9 cellular contexts compared by ENCODE assay signal in genomic region chr1:151325646-151326429, GRCh38. TPM values are rescaled to one million over a fixed set of nuclear protein-coding genes. Genes with fewer than 3 reads are reported as not detected.
DNase-seq lines count a peak whose midpoint lies in the region; ATAC-seq and TF ChIP-seq lines count a peak whose summit lies in the region.
"Had no signal": no experiment of that assay in that cellular context is flagged by ENCODE, and none has a peak within 500 bp of the region (broad histone marks: within the 10 kb centered on the region; RNA-seq: fewer than 3 reads in every experiment).

No MANE protein-coding gene starts in this region.

- H3K4me3 Mint-ChIP-seq in CD14-positive monocyte (peak overlapping the region; percentile 89 to 99), chondrocyte (ENCODE audit: unreplicated experiment) (peak overlapping the region; percentile 92), nephron progenitor cell (peak overlapping the region; percentile 96)

- H3K36me3 Mint-ChIP-seq in CD14-positive monocyte = peaks cover 29 to 41% of the 10 kb centered on the region in 2 donors
- H3K36me3 Mint-ChIP-seq in chondrocyte (ENCODE audit: low read depth) = peaks cover 6% of the 10 kb centered on the region
- H3K36me3 Mint-ChIP-seq in nephron progenitor cell (ENCODE audit: low read depth) = peaks cover 32% of the 10 kb centered on the region

- no peak for ATAC-seq in activated CD4-positive, CD25-positive, alpha-beta regulatory T cell treated with anti-CD3 and anti-CD28 coated beads, Interleukin-2, amount 50 U/mL, for 24 hours
- no peak for ATAC-seq in HG03432 (IDR thresholded peaks at IDR 0.05; ENCODE audit: unreplicated experiment)

- H3K9me3 Mint-ChIP-seq in CD14-positive monocyte = peaks cover 0 to 2% (median 0%) of the 10 kb centered on the region in 7 donors
- H3K9me3 Mint-ChIP-seq in chondrocyte (ENCODE audit: low read depth) = no peaks in the 10 kb centered on the region
- no peaks in the 10 kb centered on the region for H3K9me3 Mint-ChIP-seq in nephron progenitor cell

- peak overlapping the region; percentile 95 to 100 (median 97) for H3K27ac Mint-ChIP-seq in CD14-positive monocyte
- peak overlapping the region; percentile 100 for H3K27ac Mint-ChIP-seq in chondrocyte (ENCODE audit: unreplicated experiment)
- H3K27ac Mint-ChIP-seq in nephron progenitor cell = peak overlapping the region; percentile 97

- no peak for DNase-seq in CD14-positive monocyte (ENCODE audit: low spot score)
- DNase-seq in M059J (ENCODE audit: low read depth) = peak; percentile 92
- no peak for DNase-seq in chondrocyte (ENCODE audit: low spot score)
- DNase-seq in nephron progenitor cell = peak; percentile 19
- DNase-seq in NCI-H82 (lab: John Stamatoyannopoulos, UW) = no peak
- DNase-seq in OCI-M2 (lab: John Stamatoyannopoulos, UW; ENCODE audit: unreplicated experiment) = no peak
- DNase-seq: activated gamma-delta T cell treated with Interleukin-2 at 50 U/mL for 16 hours had no signal

- H3K4me1 Mint-ChIP-seq in CD14-positive monocyte = peaks cover 38% of the 10 kb centered on the region
- peaks cover 30% of the 10 kb centered on the region for H3K4me1 Mint-ChIP-seq in chondrocyte (ENCODE audit: low read depth)
- peaks cover 27% of the 10 kb centered on the region for H3K4me1 Mint-ChIP-seq in nephron progenitor cell

- H3K27me3 Mint-ChIP-seq in CD14-positive monocyte (ENCODE audit: low read depth in 3 of 3) = peaks cover 1 to 2% (median 1%) of the 10 kb centered on the region in 3 donors
- no peaks in the 10 kb centered on the region for H3K27me3 Mint-ChIP-seq in chondrocyte (ENCODE audit: low read depth)
- peaks cover 3% of the 10 kb centered on the region for H3K27me3 Mint-ChIP-seq in nephron progenitor cell (ENCODE audit: low read depth, poor library complexity)

- intact Hi-C loops in CD14-positive monocyte (cut with micrococcal nuclease) = loop anchor here in 1 of 2 donors (2.0 kb wide), 1 partner anchor 15 kb away; no protein-coding TSS in a partner anchor

- TF ChIP-seq CTCF in CD14-positive monocyte (IDR thresholded peaks at IDR 0.05) (no peak), chondrocyte (IDR thresholded peaks at IDR 0.05) (no peak), nephron progenitor cell (IDR thresholded peaks at IDR 0.05) (no peak)

RNA-seq across cellular contexts. Expression of gene PI4KB, which starts 1.4 kb away (rescaled TPM):
- 10 to 100 TPM; 37.8 to 50.3 TPM for polyA plus RNA-seq in CD14-positive monocyte
- 40.7 and 52.2 TPM in 2 replicates for total RNA-seq in M059J (2014; rRNA removed; shearing (Covaris generic))
- 51.4 to 73.2 TPM (median 54.7 TPM) in 3 replicates for total RNA-seq in chondrocyte

RNA-seq across cellular contexts. Expression of gene RFX5, which starts 21.2 kb away (rescaled TPM):
- polyA plus RNA-seq in CD14-positive monocyte = 10 to 100 TPM; 39.3 to 43.5 TPM
- 57.6 and 67.2 TPM in 2 replicates for total RNA-seq in M059J (2014; rRNA removed; shearing (Covaris generic))
- 30.0 to 64.7 TPM (median 31.8 TPM) in 3 replicates for total RNA-seq in chondrocyte

RNA-seq across cellular contexts. Expression of gene ZNF687, which starts 43.7 kb away (rescaled TPM):
- 1 to 10 TPM; 1.3 to 1.8 TPM for polyA plus RNA-seq in CD14-positive monocyte
- total RNA-seq in M059J (2014; rRNA removed; shearing (Covaris generic)) = 14.3 and 27.3 TPM in 2 replicates
- 17.5 to 19.3 TPM (median 18.6 TPM) in 3 replicates for total RNA-seq in chondrocyte

RNA-seq across cellular contexts. Expression of gene SELENBP1, which starts 46.7 kb away (rescaled TPM):
- polyA plus RNA-seq in CD14-positive monocyte = under 1 TPM in 1 of 2 donors, not detected in 1; 0.61 TPM
- total RNA-seq in M059J (2014; rRNA removed; shearing (Covaris generic)) = 2.6 and 4.5 TPM in 2 replicates
- 5.7 to 11.1 TPM (median 8.9 TPM) in 3 replicates for total RNA-seq in chondrocyte

Comparison
In these comparisons a context has a peak if more than half of its experiments do, and no peak if none do; other contexts are left out.
1. DNase-seq: peak in M059J (single experiment) and nephron progenitor cell (single experiment); none in CD14-positive monocyte (single experiment), chondrocyte (single experiment), NCI-H82 (single experiment) and OCI-M2 (single experiment).
2. Peak in every context shown above with its lines, with median percentiles within 50 percentile points of each other: H3K27ac Mint-ChIP-seq and H3K4me3 Mint-ChIP-seq.